13 cellular contexts compared by ENCODE assay signal in genomic region chr22:29152381-29153138, GRCh38. TPM values are rescaled to one million over a fixed set of nuclear protein-coding genes. Genes with fewer than 3 reads are reported as not detected.
DNase-seq lines count a peak whose midpoint lies in the region; ATAC-seq and TF ChIP-seq lines count a peak whose summit lies in the region.
"Had no signal": no experiment of that assay in that cellular context is flagged by ENCODE, and none has a peak within 500 bp of the region (broad histone marks: within the 10 kb centered on the region; RNA-seq: fewer than 3 reads in every experiment).

No MANE protein-coding gene starts in this region.

- H2BK5ac ChIP-seq in neuronal stem cell (ENCODE audit: low read length): no peak overlapping the region

- H2BK12ac ChIP-seq in neuronal stem cell (ENCODE audit: low read length): no peak overlapping the region

- no peak overlapping the region for H3K4ac ChIP-seq in neuronal stem cell (ENCODE audit: low read length)

- H3K9ac ChIP-seq in neuronal stem cell (ENCODE audit: low read depth, low read length, poor library complexity): no peak overlapping the region

- no peak overlapping the region for H4K8ac ChIP-seq in neuronal stem cell (ENCODE audit: low read depth, low read length)

- H3K18ac ChIP-seq in neuronal stem cell (ENCODE audit: low read length): no peak overlapping the region

- H3K4me3 ChIP-seq in left ventricle myocardium inferior (no peak overlapping the region), neuronal stem cell (ENCODE audit: low read length in 2 of 2) (peak overlapping the region in 1 of 2 donors; percentile 43), hepatocyte (no peak overlapping the region)

- no peaks in the 10 kb centered on the region for H3K27me3 ChIP-seq in left ventricle myocardium inferior (ENCODE audit: low read depth)
- no peaks in the 10 kb centered on the region for H3K27me3 ChIP-seq in neuronal stem cell (ENCODE audit: control insufficient read depth in 3 of 3, insufficient read depth in 3 of 3, low read depth in 1 of 3, low read length in 3 of 3)
- H3K27me3 ChIP-seq in hepatocyte: no peaks in the 10 kb centered on the region

- H3K36me3 Mint-ChIP-seq in natural killer cell: no peaks in the 10 kb centered on the region
- no peaks in the 10 kb centered on the region for H3K36me3 Mint-ChIP-seq in osteocyte (ENCODE audit: unreplicated experiment)

- H3K4me1 Mint-ChIP-seq in natural killer cell: peaks cover 6 to 8% of the 10 kb centered on the region in 2 donors
- H3K4me1 Mint-ChIP-seq in osteocyte (ENCODE audit: unreplicated experiment): peaks cover 5% of the 10 kb centered on the region

- H2BK15ac ChIP-seq in neuronal stem cell (ENCODE audit: low read length): no peak overlapping the region

- H3K79me2 ChIP-seq in hepatocyte: no peaks in the 10 kb centered on the region

- intact Hi-C loops in left ventricle myocardium inferior (cut with micrococcal nuclease): loop anchor here (5.0 kb wide), 1 partner anchor 95 kb away; no protein-coding TSS in a partner anchor
- intact Hi-C loops in natural killer cell (cut with micrococcal nuclease): no loop called here

- H2BK120ac ChIP-seq in neuronal stem cell (ENCODE audit: low read depth, low read length): no peak overlapping the region

- H3K14ac ChIP-seq in neuronal stem cell (ENCODE audit: low read length): no peak overlapping the region

- H3K27ac Mint-ChIP-seq in natural killer cell (no peak overlapping the region), osteocyte (ENCODE audit: unreplicated experiment) (no peak overlapping the region)
- H3K27ac Mint-ChIP-seq: activated T-helper 1 cell treated with anti-CD3 and anti-CD28 coated beads, Interleukin-12 subunit alpha, Interleukin-12 subunit beta, Interleukin-2, Interleukin-4 antibody, amounts not matched to agents 30 ng/mL and 10 ng/mL and 1 ng/mL, durations not matched to agents 14 hours and 24 hours and 36 hours had no signal

- H3K79me1 ChIP-seq in neuronal stem cell (ENCODE audit: low read depth, low read length): no peaks in the 10 kb centered on the region

- H4K91ac ChIP-seq in neuronal stem cell (ENCODE audit: low read depth, low read length, poor library complexity): no peak overlapping the region

- no peak for ATAC-seq in natural killer cell

- H3K27ac ChIP-seq in adipose tissue (ENCODE audit: low read depth, low read length): peak overlapping the region; percentile 81
- peak overlapping the region; percentile 66 for H3K27ac ChIP-seq in left ventricle myocardium inferior (replicated peaks)
- H3K27ac ChIP-seq in neuronal stem cell (replicated peaks; ENCODE audit: low read length): no peak overlapping the region
- H3K27ac ChIP-seq in hepatocyte: no peak overlapping the region
- H3K27ac ChIP-seq: HL-60 had no signal

- H3K9me3 ChIP-seq in left ventricle myocardium inferior (replicated peaks): no peaks in the 10 kb centered on the region
- H3K9me3 ChIP-seq in neuronal stem cell (replicated peaks in 1 of 2; ENCODE audit: control insufficient read depth in 2 of 2, insufficient read depth in 1 of 2, low read depth in 1 of 2, low read length in 2 of 2): no peaks in the 10 kb centered on the region
- H3K9me3 ChIP-seq in hepatocyte (ENCODE audit: low read depth): no peaks in the 10 kb centered on the region

- H2AFZ ChIP-seq in neuronal stem cell (ENCODE audit: low read length): no peak overlapping the region
- no peak overlapping the region for H2AFZ ChIP-seq in hepatocyte

- DNase-seq in Ammon's horn (ENCODE audit: low spot score) (peak; percentile 82), left ventricle myocardium inferior (peak; percentile 39), neuronal stem cell (ENCODE audit: low spot score) (no peak), natural killer cell (no peak), osteocyte (ENCODE audit: extremely low spot score, unreplicated experiment) (no peak), hepatocyte (ENCODE audit: low spot score) (no peak), middle frontal gyrus (ENCODE audit: extremely low spot score, low spot score) (no peak)
- DNase-seq: NCI-H2171, small intestine, T-helper 1 cell had no signal

- no peak overlapping the region for H3K23ac ChIP-seq in neuronal stem cell (ENCODE audit: low read depth, low read length, poor library complexity)

- H3K36me3 ChIP-seq in left ventricle myocardium inferior (no peaks in the 10 kb centered on the region), neuronal stem cell (replicated peaks in 1 of 2; ENCODE audit: control insufficient read depth in 2 of 2, insufficient read depth in 2 of 2, low read length in 2 of 2) (peaks cover 0 to 2% of the 10 kb centered on the region in 2 donors), hepatocyte (replicated peaks; ENCODE audit: insufficient read depth, low read depth) (no peaks in the 10 kb centered on the region)

- H3K4me3 Mint-ChIP-seq in natural killer cell (no peak overlapping the region), osteocyte (ENCODE audit: unreplicated experiment) (no peak overlapping the region)
- H3K4me3 Mint-ChIP-seq: activated T-helper 1 cell treated with anti-CD3 and anti-CD28 coated beads, Interleukin-12 subunit alpha, Interleukin-12 subunit beta, Interleukin-2, Interleukin-4 antibody, amounts not matched to agents 30 ng/mL and 10 ng/mL and 1 ng/mL, durations not matched to agents 14 hours and 24 hours and 36 hours had no signal

- no peak overlapping the region for H3K4me2 ChIP-seq in neuronal stem cell (ENCODE audit: insufficient read depth, low read length, poor library complexity, severe bottlenecking)
- no peak overlapping the region for H3K4me2 ChIP-seq in hepatocyte

- no peaks in the 10 kb centered on the region for H3K9me3 Mint-ChIP-seq in natural killer cell
- H3K9me3 Mint-ChIP-seq in osteocyte (ENCODE audit: unreplicated experiment): no peaks in the 10 kb centered on the region
- H3K9me3 Mint-ChIP-seq: activated T-helper 1 cell treated with anti-CD3 and anti-CD28 coated beads, Interleukin-12 subunit alpha, Interleukin-12 subunit beta, Interleukin-2, Interleukin-4 antibody, amounts not matched to agents 30 ng/mL and 10 ng/mL and 1 ng/mL, durations not matched to agents 14 hours and 24 hours and 36 hours had no signal

- H4K20me1 ChIP-seq in hepatocyte (ENCODE audit: insufficient read depth, poor library complexity, severe bottlenecking): no peaks in the 10 kb centered on the region

- peak overlapping the region; percentile 38 for H2AK5ac ChIP-seq in neuronal stem cell (ENCODE audit: low read depth, low read length)

- no peak for TF ChIP-seq CTCF in left ventricle myocardium inferior (IDR thresholded peaks at IDR 0.05; ENCODE audit: borderline replicate concordance)
- no peak for TF ChIP-seq CTCF in natural killer cell (IDR thresholded peaks at IDR 0.05)
- TF ChIP-seq CTCF in osteocyte (IDR thresholded peaks at IDR 0.05): no peak
- TF ChIP-seq CTCF in hepatocyte (IDR thresholded peaks at IDR 0.05; ENCODE audit: poor library complexity): no peak

- H3K27me3 Mint-ChIP-seq in natural killer cell (ENCODE audit: low read depth in 2 of 2): peaks cover 20 to 27% of the 10 kb centered on the region in 2 donors
- H3K27me3 Mint-ChIP-seq in osteocyte (ENCODE audit: unreplicated experiment): peaks cover 40% of the 10 kb centered on the region

- H3K4me1 ChIP-seq in left ventricle myocardium inferior: peaks cover 46% of the 10 kb centered on the region
- peaks cover 28 to 51% of the 10 kb centered on the region in 2 donors for H3K4me1 ChIP-seq in neuronal stem cell (ENCODE audit: control insufficient read depth in 2 of 2, insufficient read depth in 1 of 2, low read depth in 1 of 2, low read length in 2 of 2)
- no peaks in the 10 kb centered on the region for H3K4me1 ChIP-seq in hepatocyte (ENCODE audit: insufficient read depth)

- no peaks in the 10 kb centered on the region for H3K9me2 ChIP-seq in hepatocyte (replicated peaks; ENCODE audit: insufficient read depth)

- WGBS in adipose tissue, 3 donors: 28 to 72% (median 41%) methylated on average over 12 of the region's 12 CpGs
- WGBS in neuronal stem cell (ENCODE audit: extremely low coverage in 2 of 2, insufficient read length in 2 of 2, insufficient replicate concordance in 1 of 2), 2 donors: no CpG with 5 or more reads among the region's 12 CpGs
- 86% methylated on average over 11 of the region's 12 CpGs for WGBS in hepatocyte (ENCODE audit: low lambda C conversion rate, missing lambda C conversion rate)

RNA-seq across cellular contexts. Expression of gene EMID1, which starts 53.1 kb away (rescaled TPM):
- 1 to 10 TPM; 1.3 to 5.9 (median 4.4) TPM for polyA plus RNA-seq in adipose tissue
- total RNA-seq in left ventricle myocardium inferior: 0.74 TPM
- 10.7 TPM for polyA plus RNA-seq in neuronal stem cell (2013, experiment 1 of 2)
- polyA plus RNA-seq in neuronal stem cell (2013, experiment 2 of 2): 10.3 TPM
- total RNA-seq in natural killer cell: 1 to 10 TPM in 1 of 3 donors, under 1 TPM in 2; 0.59 to 1.3 (median 0.65) TPM
- 0.42 and 0.51 TPM in 2 replicates for total RNA-seq in osteocyte
- 11.5 and 12.6 TPM in 2 replicates for total RNA-seq in hepatocyte
- 14.7 and 15.0 TPM in 2 replicates for polyA plus RNA-seq in hepatocyte
- total RNA-seq: activated T-helper 1 cell treated with anti-CD3 and anti-CD28 coated beads, Interleukin-12 subunit alpha, Interleukin-12 subunit beta, Interleukin-2, Interleukin-4 antibody, amounts not matched to agents 30 ng/mL and 10 ng/mL and 1 ng/mL, durations not matched to agents 14 hours and 24 hours and 36 hours had no signal

Comparison
In these comparisons a context has a peak if more than half of its experiments do, and no peak if none do; other contexts are left out.
1. DNase-seq: peak in Ammon's horn (single experiment) and left ventricle myocardium inferior (single experiment); none in neuronal stem cell (single experiment), natural killer cell (single experiment), osteocyte (single experiment), hepatocyte (single experiment) and middle frontal gyrus (single experiment).
2. H3K27ac ChIP-seq: peak in adipose tissue (single experiment) and left ventricle myocardium inferior (single experiment); none in neuronal stem cell (single experiment) and hepatocyte (single experiment).